Comparison of ENCODE assay signal across 14 cellular contexts in the genomic region with DNA sequence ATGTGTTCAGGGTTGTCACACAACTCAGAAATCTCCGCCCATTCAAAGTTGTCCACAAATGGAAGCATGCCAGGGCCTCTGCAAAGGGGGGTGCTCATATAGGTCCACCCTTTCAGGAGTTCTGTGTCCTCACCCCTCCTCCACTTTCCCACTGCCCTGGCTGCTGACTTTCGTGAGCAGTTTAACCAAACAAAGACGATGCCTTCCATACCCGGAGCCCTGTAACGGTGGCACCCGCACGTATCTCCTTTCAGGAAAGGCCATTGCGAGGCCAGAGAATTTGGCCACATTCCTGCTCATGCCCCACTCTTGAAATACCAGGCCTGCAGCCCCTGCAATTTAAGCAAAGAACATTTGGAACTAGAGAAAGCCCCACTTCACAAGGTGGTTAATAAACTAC. TPM values are rescaled to one million over a fixed set of nuclear protein-coding genes. Genes with fewer than 3 reads are reported as not detected.
DNase-seq lines count a peak whose midpoint lies in the region; ATAC-seq and TF ChIP-seq lines count a peak whose summit lies in the region.
"Had no signal": no experiment of that assay in that cellular context is flagged by ENCODE, and none has a peak within 500 bp of the region (broad histone marks: within the 10 kb centered on the region; RNA-seq: fewer than 3 reads in every experiment).

No MANE protein-coding gene starts in this region.

- no peaks in the 10 kb centered on the region for H3K36me3 Mint-ChIP-seq in activated T-helper 1 cell treated with anti-CD3 and anti-CD28 coated beads, Interleukin-12 subunit alpha, Interleukin-12 subunit beta, Interleukin-2, Interleukin-4 antibody, amounts not matched to agents 30 ng/mL and 10 ng/mL and 1 ng/mL, durations not matched to agents 14 hours and 24 hours and 36 hours (ENCODE audit: low read depth)
- H3K36me3 Mint-ChIP-seq in osteocyte (ENCODE audit: unreplicated experiment) = no peaks in the 10 kb centered on the region

- H3K9me3 ChIP-seq in mesenchymal stem cell (ENCODE audit: control insufficient read depth, low read length) = no peaks in the 10 kb centered on the region
- H3K9me3 ChIP-seq: BE2C, SJCRH30 had no signal

- no peak overlapping the region for H4K91ac ChIP-seq in mesenchymal stem cell (ENCODE audit: low read length)

- H2BK5ac ChIP-seq in mesenchymal stem cell (ENCODE audit: low read depth, low read length, poor library complexity, severe bottlenecking) = no peak overlapping the region

- H3K36me3 ChIP-seq in mesenchymal stem cell (ENCODE audit: control insufficient read depth in 1 of 2, insufficient read depth in 2 of 2, low read depth in 1 of 2, low read length in 2 of 2) = no peaks in the 10 kb centered on the region
- H3K36me3 ChIP-seq: BE2C, SJCRH30 had no signal

- H2BK12ac ChIP-seq in mesenchymal stem cell (ENCODE audit: low read length in 2 of 2) = no peak overlapping the region

- H3K14ac ChIP-seq in mesenchymal stem cell (ENCODE audit: low read length in 2 of 2) = no peak overlapping the region

- H3K18ac ChIP-seq in mesenchymal stem cell (ENCODE audit: low read depth in 1 of 2, low read length in 2 of 2) = no peak overlapping the region

- H3K4me1 Mint-ChIP-seq in activated T-helper 1 cell treated with anti-CD3 and anti-CD28 coated beads, Interleukin-12 subunit alpha, Interleukin-12 subunit beta, Interleukin-2, Interleukin-4 antibody, amounts not matched to agents 30 ng/mL and 10 ng/mL and 1 ng/mL, durations not matched to agents 14 hours and 24 hours and 36 hours (ENCODE audit: low read depth) = no peaks in the 10 kb centered on the region
- H3K4me1 Mint-ChIP-seq in osteocyte (ENCODE audit: unreplicated experiment) = no peaks in the 10 kb centered on the region

- 84% methylated on average over 8 of the region's 8 CpGs for WGBS in mesenchymal stem cell

- H3K9me3 Mint-ChIP-seq in activated T-helper 1 cell treated with anti-CD3 and anti-CD28 coated beads, Interleukin-12 subunit alpha, Interleukin-12 subunit beta, Interleukin-2, Interleukin-4 antibody, amounts not matched to agents 30 ng/mL and 10 ng/mL and 1 ng/mL, durations not matched to agents 14 hours and 24 hours and 36 hours = no peaks in the 10 kb centered on the region
- no peaks in the 10 kb centered on the region for H3K9me3 Mint-ChIP-seq in osteocyte (ENCODE audit: unreplicated experiment)

- H4K8ac ChIP-seq in mesenchymal stem cell (ENCODE audit: low read length) = no peak overlapping the region

- TF ChIP-seq CTCF in osteocyte (IDR thresholded peaks at IDR 0.05) = no peak

- H3K4ac ChIP-seq in mesenchymal stem cell (ENCODE audit: low read depth in 1 of 2, low read length in 2 of 2) = no peak overlapping the region

- peak; percentile 20 for DNase-seq in GM04504 (ENCODE audit: low read depth)
- peak; percentile 26 for DNase-seq in dedifferentiated amniotic fluid mesenchymal stem cell (ENCODE audit: extremely low spot score)
- no peak for DNase-seq in mesenchymal stem cell
- peak; percentile 19 for DNase-seq in superior temporal gyrus (ENCODE audit: extremely low spot score)
- no peak for DNase-seq in activated T-helper 1 cell treated with anti-CD3 and anti-CD28 coated beads, Interleukin-12 subunit alpha, Interleukin-12 subunit beta, Interleukin-2, Interleukin-4 antibody, amounts not matched to agents 30 ng/mL and 10 ng/mL and 1 ng/mL, durations not matched to agents 14 hours and 24 hours and 36 hours (ENCODE audit: low spot score)
- no peak for DNase-seq in osteocyte (ENCODE audit: extremely low spot score, unreplicated experiment)
- DNase-seq: BE2C; DMS153; KBM-7; NCI-H1105; SJCRH30; stimulated activated CD4-positive, alpha-beta T cell treated with anti-CD3 and anti-CD28 coated beads, Interleukin-4, amount 100 ng/mL, for 24 hours had no signal

- H3K9ac ChIP-seq in mesenchymal stem cell (ENCODE audit: low read length) = peak overlapping the region; percentile 79

- H3K23ac ChIP-seq in mesenchymal stem cell (ENCODE audit: low read length in 2 of 2) = no peak overlapping the region

- no peak overlapping the region for H3K4me3 Mint-ChIP-seq in activated T-helper 1 cell treated with anti-CD3 and anti-CD28 coated beads, Interleukin-12 subunit alpha, Interleukin-12 subunit beta, Interleukin-2, Interleukin-4 antibody, amounts not matched to agents 30 ng/mL and 10 ng/mL and 1 ng/mL, durations not matched to agents 14 hours and 24 hours and 36 hours
- no peak overlapping the region for H3K4me3 Mint-ChIP-seq in osteocyte (ENCODE audit: unreplicated experiment)

- no peak overlapping the region for H2BK120ac ChIP-seq in mesenchymal stem cell (ENCODE audit: low read depth, low read length)

- H3K79me1 ChIP-seq in mesenchymal stem cell (replicated peaks; ENCODE audit: low read length, poor library complexity, severe bottlenecking) = no peaks in the 10 kb centered on the region

- H3K27ac Mint-ChIP-seq in activated T-helper 1 cell treated with anti-CD3 and anti-CD28 coated beads, Interleukin-12 subunit alpha, Interleukin-12 subunit beta, Interleukin-2, Interleukin-4 antibody, amounts not matched to agents 30 ng/mL and 10 ng/mL and 1 ng/mL, durations not matched to agents 14 hours and 24 hours and 36 hours = no peak overlapping the region
- no peak overlapping the region for H3K27ac Mint-ChIP-seq in osteocyte (ENCODE audit: unreplicated experiment)

- H3K27me3 ChIP-seq in mesenchymal stem cell (ENCODE audit: control insufficient read depth in 1 of 2, insufficient read depth in 1 of 2, low read length in 2 of 2) = peaks cover 30 to 47% of the 10 kb centered on the region in 2 experiments
- H3K27me3 ChIP-seq: BE2C, SJCRH30 had no signal

- no peak overlapping the region for H3K27ac ChIP-seq in mesenchymal stem cell (ENCODE audit: low read length, poor library complexity, severe bottlenecking)
- H3K27ac ChIP-seq: SJCRH30 had no signal

- no peak for ATAC-seq in GM18909 (IDR thresholded peaks at IDR 0.05; ENCODE audit: poor library complexity, unreplicated experiment)
- no peak for ATAC-seq in HG03135 (IDR thresholded peaks at IDR 0.05; ENCODE audit: unreplicated experiment)

- H2BK15ac ChIP-seq in mesenchymal stem cell (ENCODE audit: low read depth, poor library complexity, severe bottlenecking) = no peak overlapping the region

- H2AFZ ChIP-seq in mesenchymal stem cell (ENCODE audit: low read depth, low read length) = no peak overlapping the region

- no peak overlapping the region for H2AK5ac ChIP-seq in mesenchymal stem cell (ENCODE audit: low read length, severe bottlenecking)

- no peak overlapping the region for H3K4me2 ChIP-seq in mesenchymal stem cell (ENCODE audit: low read length, poor library complexity, severe bottlenecking)

- peaks cover 20% of the 10 kb centered on the region for H3K27me3 Mint-ChIP-seq in activated T-helper 1 cell treated with anti-CD3 and anti-CD28 coated beads, Interleukin-12 subunit alpha, Interleukin-12 subunit beta, Interleukin-2, Interleukin-4 antibody, amounts not matched to agents 30 ng/mL and 10 ng/mL and 1 ng/mL, durations not matched to agents 14 hours and 24 hours and 36 hours (ENCODE audit: insufficient read depth)
- peaks cover 28% of the 10 kb centered on the region for H3K27me3 Mint-ChIP-seq in osteocyte (ENCODE audit: unreplicated experiment)

- H3K4me1 ChIP-seq in mesenchymal stem cell (ENCODE audit: control insufficient read depth, insufficient read depth, low read depth, low read length) = no peaks in the 10 kb centered on the region
- H3K4me1 ChIP-seq: BE2C, SJCRH30 had no signal

- peak overlapping the region in 1 of 2 experiments; percentile 83 for H3K4me3 ChIP-seq in mesenchymal stem cell (ENCODE audit: insufficient read depth in 1 of 2, low read depth in 1 of 2, low read length in 2 of 2)
- H3K4me3 ChIP-seq: SJCRH30 had no signal

- intact Hi-C loops in activated T-helper 1 cell treated with anti-CD3 and anti-CD28 coated beads, Interleukin-12 subunit alpha, Interleukin-12 subunit beta, Interleukin-2, Interleukin-4 antibody, amounts not matched to agents 30 ng/mL and 10 ng/mL and 1 ng/mL, durations not matched to agents 14 hours and 24 hours and 36 hours (cut with micrococcal nuclease) = no loop called here

RNA-seq across cellular contexts. Expression of gene CPXM2, which starts 1.4 kb away (rescaled TPM):
- not detected for polyA plus RNA-seq in mesenchymal stem cell (2013, experiment 1 of 2)
- 0.01 TPM for polyA plus RNA-seq in mesenchymal stem cell (2013, experiment 2 of 2)
- total RNA-seq in activated T-helper 1 cell treated with anti-CD3 and anti-CD28 coated beads, Interleukin-12 subunit alpha, Interleukin-12 subunit beta, Interleukin-2, Interleukin-4 antibody, amounts not matched to agents 30 ng/mL and 10 ng/mL and 1 ng/mL, durations not matched to agents 14 hours and 24 hours and 36 hours = not detected in 2 replicates
- total RNA-seq in osteocyte = not detected in 2 replicates
- total RNA-seq: SJCRH30 had no signal

Comparison
In these comparisons a context has a peak if more than half of its experiments do, and no peak if none do; other contexts are left out.
1. DNase-seq: peak in GM04504 (single experiment), dedifferentiated amniotic fluid mesenchymal stem cell (single experiment) and superior temporal gyrus (single experiment); none in mesenchymal stem cell (single experiment), activated T-helper 1 cell treated with anti-CD3 and anti-CD28 coated beads, Interleukin-12 subunit alpha, Interleukin-12 subunit beta, Interleukin-2, Interleukin-4 antibody, amounts not matched to agents 30 ng/mL and 10 ng/mL and 1 ng/mL, durations not matched to agents 14 hours and 24 hours and 36 hours (single experiment) and osteocyte (single experiment).